In genomic region chr6:82995066-82995465, GRCh38 we compare ENCODE assay signal across 14 cellular contexts.
DNase-seq lines count a peak whose midpoint lies in the region; ATAC-seq and TF ChIP-seq lines count a peak whose summit lies in the region.
"Had no signal": no experiment of that assay in that cellular context is flagged by ENCODE, and none has a peak within 500 bp of the region (broad histone marks: within the 10 kb centered on the region; RNA-seq: fewer than 3 reads in every experiment).

No MANE protein-coding gene starts in this region.

- H3K27me3 ChIP-seq in SJCRH30 = no peaks in the 10 kb centered on the region
- H3K27me3 ChIP-seq: BLaER1 treated with 17β-estradiol and CSF1 and Interleukin-3, amounts not matched to agents 10 nM and 100 nM had no signal

- ATAC-seq in mucosa of descending colon (no peak), HG02870 (IDR thresholded peaks at IDR 0.05; ENCODE audit: unreplicated experiment) (no peak)
- ATAC-seq: CD8-positive, alpha-beta T cell had no signal

- DNase-seq in LHCN-M2 (ENCODE audit: low read depth) (peak; percentile 65), SJCRH30 (peak in 1 of 2 experiments; percentile 42), nephron progenitor cell (no peak), mucosa of descending colon (no peak), foreskin melanocyte (no peak)
- DNase-seq: Calu3; CD8-positive, alpha-beta T cell; DMS79 treated with DMSO at 0.1 percent for 48 hours; GF-D8; H9 had no signal

- intact Hi-C loops in mucosa of descending colon (cut with DNase I, micrococcal nuclease) = no loop called here

- no peaks in the 10 kb centered on the region for H3K27me3 Mint-ChIP-seq in nephron progenitor cell (ENCODE audit: low read depth, poor library complexity)
- H3K27me3 Mint-ChIP-seq: B cell had no signal

- H3K36me3 ChIP-seq in SJCRH30 = no peaks in the 10 kb centered on the region
- H3K36me3 ChIP-seq in mucosa of descending colon (ENCODE audit: low read depth) = no peaks in the 10 kb centered on the region
- H3K36me3 ChIP-seq: BLaER1 treated with 17β-estradiol and CSF1 and Interleukin-3, amounts not matched to agents 10 nM and 100 nM had no signal

- H3K4me3 ChIP-seq in SJCRH30 = no peak overlapping the region
- H3K4me3 ChIP-seq in mucosa of descending colon = no peak overlapping the region
- H3K4me3 ChIP-seq: BLaER1 treated with 17β-estradiol and CSF1 and Interleukin-3, amounts not matched to agents 10 nM and 100 nM had no signal

- H3K9me3 Mint-ChIP-seq in nephron progenitor cell = no peaks in the 10 kb centered on the region
- H3K9me3 Mint-ChIP-seq: CD8-positive, alpha-beta T cell; H9 had no signal

- peak overlapping the region; percentile 13 for H3K27ac Mint-ChIP-seq in nephron progenitor cell
- H3K27ac Mint-ChIP-seq: B cell; CD8-positive, alpha-beta T cell had no signal

- H3K4me3 Mint-ChIP-seq in nephron progenitor cell = no peak overlapping the region
- H3K4me3 Mint-ChIP-seq: B cell; CD8-positive, alpha-beta T cell; H9 had no signal

- peaks cover 18% of the 10 kb centered on the region for H3K4me1 Mint-ChIP-seq in nephron progenitor cell
- H3K4me1 Mint-ChIP-seq: B cell, H9 had no signal

- H3K9me3 ChIP-seq in SJCRH30 (replicated peaks) = 0 out of 2 replicates have a peak, but pooled peaks cover 2% of the 10 kb centered on the region
- H3K9me3 ChIP-seq in mucosa of descending colon = no peaks in the 10 kb centered on the region
- H3K9me3 ChIP-seq: BLaER1 treated with 17β-estradiol and CSF1 and Interleukin-3, amounts not matched to agents 10 nM and 100 nM had no signal

- H3K4me1 ChIP-seq in SJCRH30 (peaks cover 14% of the 10 kb centered on the region), mucosa of descending colon (ENCODE audit: low read depth) (no peaks in the 10 kb centered on the region)

- peak overlapping the region; percentile 27 for H3K27ac ChIP-seq in SJCRH30
- H3K27ac ChIP-seq: BLaER1 treated with 17β-estradiol and CSF1 and Interleukin-3, amounts not matched to agents 10 nM and 100 nM; HL-60 had no signal

- TF ChIP-seq CTCF in nephron progenitor cell (IDR thresholded peaks at IDR 0.05) (no peak), mucosa of descending colon (IDR thresholded peaks at IDR 0.05) (no peak)

- H3K36me3 Mint-ChIP-seq in nephron progenitor cell (ENCODE audit: low read depth) = peaks cover 54% of the 10 kb centered on the region
